ENCODE assay signal across 8 cellular contexts in genomic region chrX:72126539-72127140, GRCh38. TPM values are rescaled to one million over a fixed set of nuclear protein-coding genes. Genes with fewer than 3 reads are reported as not detected.
A peak's percentile ranks its signal among the peaks of the same experiment; 100 is the strongest.
DNase-seq lines count a peak whose midpoint lies in the region; ATAC-seq and TF ChIP-seq lines count a peak whose summit lies in the region.

No MANE protein-coding gene starts in this region.

- DNase-seq in AG09309 (ENCODE audit: low read depth) (peak; percentile 79), NCI-H524 (lab: John Stamatoyannopoulos, UW) (peak; percentile 76 to 89), coronary artery (ENCODE audit: low spot score) (peak; percentile 90), lower leg skin (ENCODE audit: low spot score in 2 of 2) (peak; percentile 84 to 98)
- peak; percentile 86 for DNase-seq in activated CD4-positive, alpha-beta T cell treated with anti-CD3 and anti-CD28 coated beads for 48 hours
- DNase-seq in stimulated activated CD4-positive, alpha-beta T cell treated with anti-CD3 and anti-CD28 coated beads, TNF-alpha, amount 100 ng/mL, for 1 hour (ENCODE audit: low read depth in 3 of 3, low spot score in 1 of 3), result peak; percentile 55 to 76 (median 75)

- 11 to 23% methylated on average over 8 to 9 of the region's 9 CpGs for WGBS in lower leg skin, 2 donors

- ATAC-seq in GM18868 (IDR thresholded peaks at IDR 0.05; ENCODE audit: unreplicated experiment) (peak; percentile 62), HG03342 (IDR thresholded peaks at IDR 0.05; ENCODE audit: unreplicated experiment) (peak; percentile 67)

- intact Hi-C loops in lower leg skin (cut with DNase I; ENCODE audit: low total_unique reads), result loop anchor here (10.0 kb wide), 1 partner anchor 102 kb away; no protein-coding TSS in a partner anchor

- H3K27ac ChIP-seq in coronary artery, result peak overlapping the region; percentile 57 to 89

- TF ChIP-seq POLR2A in lower leg skin (IDR thresholded peaks at IDR 0.05), result no peak

- H3K4me3 ChIP-seq in AG09309 (ENCODE audit: control insufficient read depth, low read depth, low read length) (no peak overlapping the region), coronary artery (no peak overlapping the region), lower leg skin (ENCODE audit: low read depth, poor library complexity, severe bottlenecking) (no peak overlapping the region)

- peak; percentile 91 for TF ChIP-seq CTCF in AG09309 (IDR thresholded peaks at IDR 0.05; ENCODE audit: control insufficient read depth, insufficient read depth, low read depth, low read length, missing control alignments)
- peak; percentile 88 for TF ChIP-seq CTCF in coronary artery (IDR thresholded peaks at IDR 0.05)
- TF ChIP-seq CTCF in lower leg skin (IDR thresholded peaks at IDR 0.05), result peak in 1 of 3 donors; percentile 49

RNA-seq across cellular contexts. Expression of gene RTL5, which starts 5.1 kb away (rescaled TPM):
- 1 to 10 TPM in 2 of 4 donors, under 1 TPM in 2; 0.46 to 1.9 (median 1.2) TPM for total RNA-seq in lower leg skin

RNA-seq across cellular contexts. Expression of gene PIN4, which starts 54.9 kb away (rescaled TPM):
- total RNA-seq in lower leg skin, result 10 to 100 TPM in 1 of 4 donors, 1 to 10 TPM in 2, not detected in 1; 4.6 to 12.4 (median 6.5) TPM
